Comparison of ENCODE assay signal across 8 cellular contexts in genomic region chr13:30551194-30551593, GRCh38.
A peak's percentile ranks its signal among the peaks of the same experiment; 100 is the strongest.
DNase-seq lines count a peak whose midpoint lies in the region; ATAC-seq, FAIRE-seq and TF ChIP-seq lines count a peak whose summit lies in the region.

No MANE protein-coding gene starts in this region.

- CTCF ChIA-PET in IMR-90 (lab: Yijun Ruan, JAX): no interaction called here

- TF ChIP-seq CTCF in cardiac muscle cell (IDR thresholded peaks at IDR 0.05; ENCODE audit: low read depth, low read length) (peak; percentile 33), IMR-90 (conservative IDR thresholded peaks at IDR 0.05; ENCODE audit: low read depth, low read length) (peak; percentile 38)

- H3K9ac ChIP-seq in IMR-90 (ENCODE audit: low read depth, low read length): no peak overlapping the region

- no TSS peak for BruUV-seq in IMR-90 (replicated peaks; lab: Mats Ljungman, UMichigan)

- no peak overlapping the region for H2BK5ac ChIP-seq in IMR-90 (ENCODE audit: low read depth, low read length, poor library complexity, severe bottlenecking)

- H2BK15ac ChIP-seq in IMR-90 (ENCODE audit: low read depth, low read length): no peak overlapping the region

- H2AK9ac ChIP-seq in IMR-90 (replicated peaks; ENCODE audit: low read depth, low read length, poor library complexity): no peak overlapping the region

- H3K18ac ChIP-seq in IMR-90 (ENCODE audit: low read depth, low read length): no peak overlapping the region

- no peak overlapping the region for H4K91ac ChIP-seq in IMR-90 (ENCODE audit: insufficient read depth, low read depth, low read length)

- WGBS in IMR-90 (ENCODE audit: extremely low coverage in 2 of 2, insufficient read length in 1 of 2), 2 experiments: 57% methylated on average over 1 of the region's 2 CpGs; no CpG with 5 or more reads in 1 of the 2 experiments

- DNase-seq in cardiac muscle cell (ENCODE audit: low read depth in 1 of 2, low spot score in 1 of 2) (peak; percentile 25 to 52), Right ventricle myocardium inferior (ENCODE audit: missing footprints) (no peak), IMR-90 (peak; percentile 43), iris pigment epithelial cell (ENCODE audit: low read depth) (peak; percentile 44)
- no peak for DNase-seq in activated CD8-positive, alpha-beta memory T cell treated with anti-CD3 and anti-CD28 coated beads, Interleukin-2, amount 50 U/mL, for 48 hours

- dilution Hi-C loops in IMR-90 (cut with HindIII; ENCODE audit: low sequenced_read_pairs, unreplicated experiment): no loop called here

- no peak overlapping the region for H4K8ac ChIP-seq in IMR-90 (ENCODE audit: low read depth in 2 of 2, low read length in 2 of 2)

- intact Hi-C loops in Right ventricle myocardium inferior (cut with DNase I): no loop called here
- intact Hi-C loops in IMR-90 (cut with micrococcal nuclease): no loop called here

- no peak overlapping the region for H3K23ac ChIP-seq in IMR-90 (ENCODE audit: low read depth, low read length)

- no peak overlapping the region for H2AK5ac ChIP-seq in IMR-90 (ENCODE audit: low read depth, low read length)

- H3K9me1 ChIP-seq in IMR-90 (ENCODE audit: insufficient read depth, low read length): no peaks in the 10 kb centered on the region

- in situ Hi-C loops in IMR-90 (cut with MboI; ENCODE audit: low sequenced_read_pairs): no loop called here

- H2AFZ ChIP-seq in IMR-90 (replicated peaks; ENCODE audit: low read length, poor library complexity): no peak overlapping the region

- no peak overlapping the region for H2BK20ac ChIP-seq in IMR-90 (ENCODE audit: low read depth, low read length)

- POLR2A ChIA-PET in IMR-90 (lab: Charles Lee; ENCODE audit: unreplicated experiment): no interaction called here

- ATAC-seq in Right ventricle myocardium inferior (no peak), IMR-90 (ENCODE audit: low read depth) (0 out of 2 replicates have a peak, but pooled peaks have one; percentile 27), GM21786 (IDR thresholded peaks at IDR 0.05; ENCODE audit: unreplicated experiment) (no peak), GM21737 (IDR thresholded peaks at IDR 0.05; ENCODE audit: unreplicated experiment) (no peak)

- H3K4ac ChIP-seq in IMR-90 (ENCODE audit: low read depth, low read length): no peak overlapping the region

- no peak overlapping the region for H3K4me2 ChIP-seq in IMR-90 (ENCODE audit: low read depth, low read length)

- no peaks in the 10 kb centered on the region for H3K27me3 ChIP-seq in cardiac muscle cell
- no peaks in the 10 kb centered on the region for H3K27me3 ChIP-seq in IMR-90 (ENCODE audit: control insufficient read depth, insufficient read depth, low read length)

- FAIRE-seq in TTC549 (lab: Jason Lieb, UNC): peak; percentile 63

- H3K27ac ChIP-seq in cardiac muscle cell: no peak overlapping the region
- no peak overlapping the region for H3K27ac ChIP-seq in IMR-90 (ENCODE audit: insufficient read depth, low read length)

- H3K9me3 ChIP-seq in cardiac muscle cell (ENCODE audit: low read depth) (no peaks in the 10 kb centered on the region), IMR-90 (ENCODE audit: control insufficient read depth, insufficient read depth, low read length) (no peaks in the 10 kb centered on the region)

- TF ChIP-seq RAD21 in IMR-90 (IDR thresholded peaks at IDR 0.05; ENCODE audit: low read length): peak; percentile 40

- H3K36me3 ChIP-seq in cardiac muscle cell: no peaks in the 10 kb centered on the region
- no peaks in the 10 kb centered on the region for H3K36me3 ChIP-seq in IMR-90 (ENCODE audit: control insufficient read depth, insufficient read depth, low read length)

- H3K4me1 ChIP-seq in cardiac muscle cell (ENCODE audit: low read depth): no peaks in the 10 kb centered on the region
- no peaks in the 10 kb centered on the region for H3K4me1 ChIP-seq in IMR-90 (ENCODE audit: control insufficient read depth, insufficient read depth, low read length)

- H2BK120ac ChIP-seq in IMR-90 (ENCODE audit: low read depth, low read length): no peak overlapping the region

- no peak overlapping the region for H3K14ac ChIP-seq in IMR-90 (replicated peaks; ENCODE audit: low read depth, low read length)

- no peak overlapping the region for H3K56ac ChIP-seq in IMR-90 (ENCODE audit: extremely low read depth, insufficient read depth, low read length)

- H3K79me1 ChIP-seq in IMR-90 (ENCODE audit: low read depth in 1 of 2, low read length in 2 of 2): no peaks in the 10 kb centered on the region; a peak in 1 of 4 replicates

- H4K5ac ChIP-seq in IMR-90 (ENCODE audit: low read depth, low read length): no peak overlapping the region

- no peak for TF ChIP-seq POLR2A in IMR-90 (IDR thresholded peaks at IDR 0.05; ENCODE audit: low read depth, low read length)

- H4K20me1 ChIP-seq in IMR-90 (ENCODE audit: insufficient read depth, low read length): no peaks in the 10 kb centered on the region

- H3K4me3 ChIP-seq in cardiac muscle cell (no peak overlapping the region), IMR-90 (ENCODE audit: insufficient read depth, low read depth, low read length) (no peak overlapping the region)

TF ChIP-seq in IMR-90, 13 proteins besides CTCF, POLR2A, EP300 and RAD21:
- no peak for TF ChIP-seq CEBPB (IDR thresholded peaks at IDR 0.05; ENCODE audit: low read depth, low read length)
- TF ChIP-seq CHD1 (IDR thresholded peaks at IDR 0.05; ENCODE audit: low read depth, low read length): no peak
- peak; percentile 35; the same call in 1 of the 2 replicates for TF ChIP-seq SMC3 (IDR thresholded peaks at IDR 0.05; ENCODE audit: low read depth, low read length)

Comparison
In these comparisons a context has a peak if more than half of its experiments do, and no peak if none do; other contexts are left out.
1. DNase-seq: peak in cardiac muscle cell (2 of 2), IMR-90 (single experiment) and iris pigment epithelial cell (single experiment); none in Right ventricle myocardium inferior (single experiment) and activated CD8-positive, alpha-beta memory T cell treated with anti-CD3 and anti-CD28 coated beads, Interleukin-2, amount 50 U/mL, for 48 hours (single experiment).